8 cellular contexts compared by ENCODE assay signal in genomic region chr12:89706551-89707348, GRCh38. TPM values are rescaled to one million over a fixed set of nuclear protein-coding genes. Genes with fewer than 3 reads are reported as not detected.
DNase-seq lines count a peak whose midpoint lies in the region; ATAC-seq and TF ChIP-seq lines count a peak whose summit lies in the region.

No MANE protein-coding gene starts in this region.

- WGBS in IMR-90 (ENCODE audit: extremely low coverage in 2 of 2, insufficient read length in 1 of 2), 2 experiments: no CpG with 5 or more reads among the region's 13 CpGs

- H3K27me3 Mint-ChIP-seq in activated T-cell treated with anti-CD3 and anti-CD28 coated beads, Interleukin-2, amount 50 U/mL, for 4 hours (ENCODE audit: low read depth): no peaks in the 10 kb centered on the region

- H3K27ac ChIP-seq in DOHH2 (ENCODE audit: low read depth, low read length) (peak overlapping the region; percentile 84; the same call in 1 of the 2 replicates), IMR-90 (ENCODE audit: insufficient read depth, low read length) (peak overlapping the region; percentile 44; the same call in 1 of the 2 replicates), skin epidermis (peak overlapping the region in 9 of 21 experiments; percentile 86 to 98 (median 96))

- intact Hi-C loops in IMR-90 (cut with micrococcal nuclease): loop anchor here (1.0 to 10.0 kb wide), 5 partner anchors 163 to 1146 kb away; no protein-coding TSS in a partner anchor

- H3K4me3 ChIP-seq in DOHH2 (ENCODE audit: low read length): peak overlapping the region; percentile 97
- peak overlapping the region; percentile 86 for H3K4me3 ChIP-seq in IMR-90 (ENCODE audit: insufficient read depth, low read depth, low read length)
- H3K4me3 ChIP-seq in skin epidermis: peak overlapping the region; percentile 55 to 96 (median 80)

- ATAC-seq in IMR-90 (ENCODE audit: low read depth): no peak
- ATAC-seq in activated T-cell treated with anti-CD3 and anti-CD28 coated beads, Interleukin-2, amount 50 U/mL, for 4 hours: no peak
- ATAC-seq in HG02884 (IDR thresholded peaks at IDR 0.05; ENCODE audit: unreplicated experiment): no peak
- no peak for ATAC-seq in HG03280 (IDR thresholded peaks at IDR 0.05; ENCODE audit: unreplicated experiment)
- no peak for ATAC-seq in GM18498 (IDR thresholded peaks at IDR 0.05; ENCODE audit: unreplicated experiment)

- TF ChIP-seq RAD21 in IMR-90 (IDR thresholded peaks at IDR 0.05; ENCODE audit: low read length): no peak

- in situ Hi-C loops in IMR-90 (cut with MboI; ENCODE audit: low sequenced_read_pairs): loop anchor here (10.0 kb wide), 1 partner anchor 162 kb away; no protein-coding TSS in a partner anchor

- TF ChIP-seq POLR2A in IMR-90 (IDR thresholded peaks at IDR 0.05; ENCODE audit: low read depth, low read length): no peak

- 0 out of 3 replicates have a peak overlapping the region, but pooled peaks have one; percentile 46 for H2BK15ac ChIP-seq in IMR-90 (ENCODE audit: low read depth, low read length)

- peak overlapping the region; percentile 78 for H2AK5ac ChIP-seq in IMR-90 (ENCODE audit: low read depth, low read length)

- dilution Hi-C loops in IMR-90 (cut with HindIII; ENCODE audit: low sequenced_read_pairs, unreplicated experiment): no loop called here

- peaks cover 8 to 33% of the 10 kb centered on the region in 2 experiments; a peak in 3 of 4 replicates for H3K79me1 ChIP-seq in IMR-90 (ENCODE audit: low read depth in 1 of 2, low read length in 2 of 2)

- peak overlapping the region; percentile 50; the same call in 1 of the 2 replicates for H3K4ac ChIP-seq in IMR-90 (ENCODE audit: low read depth, low read length)

- no peak overlapping the region for H4K91ac ChIP-seq in IMR-90 (ENCODE audit: insufficient read depth, low read depth, low read length)

- H4K20me1 ChIP-seq in DOHH2 (ENCODE audit: control insufficient read depth, insufficient read depth, low read depth, low read length) (peaks cover 35% of the 10 kb centered on the region), IMR-90 (ENCODE audit: insufficient read depth, low read length) (peaks cover 47% of the 10 kb centered on the region)

- H3K4me1 Mint-ChIP-seq in activated T-cell treated with anti-CD3 and anti-CD28 coated beads, Interleukin-2, amount 50 U/mL, for 4 hours (ENCODE audit: low read depth): peaks cover 52% of the 10 kb centered on the region

- H3K23ac ChIP-seq in IMR-90 (ENCODE audit: low read depth, low read length): peak overlapping the region; percentile 73

- peak overlapping the region; percentile 79 for H3K14ac ChIP-seq in IMR-90 (replicated peaks; ENCODE audit: low read depth, low read length)

- H3F3A ChIP-seq in DOHH2 (ENCODE audit: control insufficient read depth, insufficient read depth): no peaks in the 10 kb centered on the region

- H3K4me1 ChIP-seq in DOHH2 (ENCODE audit: control insufficient read depth, low read length) (peaks cover 48% of the 10 kb centered on the region), IMR-90 (ENCODE audit: control insufficient read depth, insufficient read depth, low read length) (no peaks in the 10 kb centered on the region)

- CTCF ChIA-PET in IMR-90 (lab: Yijun Ruan, JAX): interaction anchor here (0.6 to 1.5 kb wide), 3 partner anchors 16 to 264 kb away, joined by 3 to 5 read pairs (median 4); no protein-coding TSS in a partner anchor

- H3K4me3 Mint-ChIP-seq in activated T-cell treated with anti-CD3 and anti-CD28 coated beads, Interleukin-2, amount 50 U/mL, for 4 hours: peak overlapping the region; percentile 96

- peak overlapping the region; percentile 73 for H3K9ac ChIP-seq in IMR-90 (ENCODE audit: low read depth, low read length)

- 0 out of 4 replicates have a peak overlapping the region, but pooled peaks of 1 of the 2 experiments have one; percentile 0 for H4K8ac ChIP-seq in IMR-90 (ENCODE audit: low read depth in 2 of 2, low read length in 2 of 2)

- H2BK20ac ChIP-seq in IMR-90 (ENCODE audit: low read depth, low read length): no peak overlapping the region

- DNase-seq in IMR-90 (peak; percentile 19), hepatic stellate cell (ENCODE audit: low spot score) (peak; percentile 20)
- no peak for DNase-seq in activated T-cell treated with anti-CD3 and anti-CD28 coated beads, Interleukin-2, amount 50 U/mL, for 4 hours

- H3K9me2 ChIP-seq in DOHH2 (replicated peaks; ENCODE audit: control insufficient read depth, low read length): no peaks in the 10 kb centered on the region

- no peak overlapping the region for H3K18ac ChIP-seq in IMR-90 (ENCODE audit: low read depth, low read length)

- peak overlapping the region; percentile 51 for H2AK9ac ChIP-seq in IMR-90 (replicated peaks; ENCODE audit: low read depth, low read length, poor library complexity)

- no TSS peak for BruUV-seq in IMR-90 (replicated peaks; lab: Mats Ljungman, UMichigan)

- H3K36me3 Mint-ChIP-seq in activated T-cell treated with anti-CD3 and anti-CD28 coated beads, Interleukin-2, amount 50 U/mL, for 4 hours (ENCODE audit: insufficient read depth): no peaks in the 10 kb centered on the region

- H2BK5ac ChIP-seq in IMR-90 (ENCODE audit: low read depth, low read length, poor library complexity, severe bottlenecking): peak overlapping the region; percentile 12

- peaks cover 79% of the 10 kb centered on the region for H3K79me2 ChIP-seq in DOHH2 (ENCODE audit: control insufficient read depth, low read length)

- POLR2A ChIA-PET in IMR-90 (lab: Charles Lee; ENCODE audit: unreplicated experiment): no interaction called here

- TF ChIP-seq CTCF in DOHH2 (IDR thresholded peaks at IDR 0.05; ENCODE audit: low read depth, low read length, poor library complexity, severe bottlenecking): peak; percentile 39
- no peak; the same call in 1 of the 2 replicates for TF ChIP-seq CTCF in IMR-90 (conservative IDR thresholded peaks at IDR 0.05; ENCODE audit: low read depth, low read length)

- H3K9me3 ChIP-seq in DOHH2 (ENCODE audit: control insufficient read depth, insufficient read depth, low read length) (no peaks in the 10 kb centered on the region), IMR-90 (ENCODE audit: control insufficient read depth, insufficient read depth, low read length) (no peaks in the 10 kb centered on the region)

- peak overlapping the region; percentile 51 for H2AFZ ChIP-seq in IMR-90 (replicated peaks; ENCODE audit: low read length, poor library complexity)

- peaks cover 34% of the 10 kb centered on the region for H3K36me3 ChIP-seq in DOHH2 (ENCODE audit: control insufficient read depth, low read length)
- H3K36me3 ChIP-seq in IMR-90 (ENCODE audit: control insufficient read depth, insufficient read depth, low read length): no peaks in the 10 kb centered on the region

- no peak overlapping the region for H2BK120ac ChIP-seq in IMR-90 (ENCODE audit: low read depth, low read length)

- peaks cover 2% of the 10 kb centered on the region; the same call in 1 of the 2 replicates for H3K9me1 ChIP-seq in IMR-90 (ENCODE audit: insufficient read depth, low read length)

- H3K27me3 ChIP-seq in DOHH2 (ENCODE audit: control insufficient read depth, low read length) (no peaks in the 10 kb centered on the region), IMR-90 (ENCODE audit: control insufficient read depth, insufficient read depth, low read length) (no peaks in the 10 kb centered on the region)

- no peak overlapping the region for H4K5ac ChIP-seq in IMR-90 (ENCODE audit: low read depth, low read length)

- no peak overlapping the region for H3K56ac ChIP-seq in IMR-90 (ENCODE audit: extremely low read depth, insufficient read depth, low read length)

- H3K4me2 ChIP-seq in DOHH2 (ENCODE audit: low read length): peak overlapping the region; percentile 96
- H3K4me2 ChIP-seq in IMR-90 (ENCODE audit: low read depth, low read length): peak overlapping the region; percentile 82

- no peaks in the 10 kb centered on the region for H3K9me3 Mint-ChIP-seq in activated T-cell treated with anti-CD3 and anti-CD28 coated beads, Interleukin-2, amount 50 U/mL, for 4 hours

TF ChIP-seq in IMR-90, 13 proteins besides CTCF, POLR2A, EP300 and RAD21:
- TF ChIP-seq MXI1 (IDR thresholded peaks at IDR 0.05; ENCODE audit: borderline replicate concordance, low read depth, low read length) (0 out of 2 replicates have a peak, but pooled peaks have one; percentile 12), SMC3 (IDR thresholded peaks at IDR 0.05; ENCODE audit: low read depth, low read length) (no peak)

RNA-seq across cellular contexts. Expression of gene ATP2B1, which starts 1.9 kb away (rescaled TPM):
- 32.6 and 42.5 TPM in 2 replicates for total RNA-seq in IMR-90 (2012; rRNA removed)
- polyA plus RNA-seq in IMR-90 (2012; rRNA removed): 9.6 and 9.9 TPM in 2 replicates
- polyA plus RNA-seq in IMR-90 (2012; cell fraction: cytosol; rRNA removed): 1.2 and 4.2 TPM in 2 replicates
- polyA plus RNA-seq in IMR-90 (2012; cell fraction: nucleus; rRNA removed; ENCODE audit: low replicate concordance): 0.72 and 18.7 TPM in 2 replicates
- 10 to 100 TPM; 22.6 to 24.5 (median 23.5) TPM for total RNA-seq in activated T-cell treated with anti-CD3 and anti-CD28 coated beads, Interleukin-2, amount 50 U/mL, for 4 hours
